Comparison of ENCODE assay signal across 17 cellular contexts in genomic region chr4:151442002-151442401, GRCh38.
"Had no signal": no experiment of that assay in that cellular context is flagged by ENCODE, and none has a peak within 500 bp of the region (broad histone marks: within the 10 kb centered on the region; RNA-seq: fewer than 3 reads in every experiment).

No MANE protein-coding gene starts in this region.

- ATAC-seq: left lung; lower lobe of right lung; natural killer cell treated with Interleukin-12 subunit alpha and Interleukin-12 subunit beta and Interleukin-15 and Interleukin-18, amount 100 ng/mL, for 72 hours had no signal

- DNase-seq: central memory CD4-positive, alpha-beta T cell; effector memory CD4-positive, alpha-beta T cell; esophagus squamous epithelium; foreskin fibroblast; heart right ventricle; islet precursor cell; left lung; lower lobe of right lung; midbrain; psoas muscle; small intestine; stimulated activated CD4-positive, alpha-beta T cell treated with anti-CD3 and anti-CD28 coated beads, Interleukin-12 subunit alpha, Interleukin-12 subunit beta, amount 100 ng/mL, for 4 hours; stimulated activated naive CD4-positive, alpha-beta T cell treated with Interleukin-2 at 50 U/mL for 16 hours; thyroid gland; uterus had no signal

- H3K27ac ChIP-seq: epithelial cell of prostate, esophagus squamous epithelium, heart right ventricle, left lung, lower lobe of right lung, psoas muscle, thyroid gland, uterus had no signal

- H3K4me1 ChIP-seq: left lung, lower lobe of right lung, uterus had no signal

- H3K27me3 ChIP-seq: esophagus squamous epithelium, left lung, thyroid gland, uterus had no signal
